In the genomic region with DNA sequence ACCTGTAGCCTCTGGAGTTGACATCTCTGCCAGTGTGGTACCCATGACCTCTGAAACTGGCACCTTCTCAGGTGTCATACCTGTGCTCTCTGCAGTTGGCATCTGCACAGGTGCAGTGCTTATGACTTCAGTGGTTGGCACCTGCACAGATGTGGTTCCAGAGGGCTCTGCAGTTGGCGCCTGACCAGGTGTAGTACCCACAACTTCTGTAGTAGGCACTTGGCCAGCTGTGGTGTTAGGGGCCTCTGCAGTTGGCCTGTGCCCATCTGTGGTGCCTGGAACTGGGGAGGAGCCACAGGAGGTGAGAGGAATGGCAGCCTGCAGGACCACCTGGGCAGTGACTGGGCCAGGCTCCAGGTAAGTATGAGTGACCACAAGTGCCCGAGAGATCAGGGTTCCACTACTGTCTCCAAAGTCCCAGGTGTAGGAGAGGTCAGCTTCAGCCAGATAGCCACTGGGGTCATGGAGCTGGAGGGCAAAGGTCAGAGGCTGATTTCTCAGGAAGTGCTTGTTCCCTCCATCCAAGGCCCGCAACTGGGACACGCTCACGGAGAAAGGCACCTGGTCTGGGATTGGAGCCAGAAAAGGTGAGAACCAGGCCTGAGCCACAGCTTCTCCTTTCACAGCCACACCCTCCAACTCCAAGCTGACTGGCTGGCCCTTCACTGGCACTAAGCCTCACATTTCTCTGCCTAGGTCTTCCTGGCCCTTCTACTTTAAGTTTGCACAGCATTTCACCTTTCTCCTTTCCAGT, we compare ENCODE assay signal across 20 cellular contexts. TPM values are rescaled to one million over a fixed set of nuclear protein-coding genes. Genes with fewer than 3 reads are reported as not detected.
DNase-seq lines count a peak whose midpoint lies in the region; ATAC-seq and TF ChIP-seq lines count a peak whose summit lies in the region.
"Had no signal": no experiment of that assay in that cellular context is flagged by ENCODE, and none has a peak within 500 bp of the region (broad histone marks: within the 10 kb centered on the region; RNA-seq: fewer than 3 reads in every experiment).

No MANE protein-coding gene starts in this region.

- peaks cover 5% of the 10 kb centered on the region for H3K36me3 ChIP-seq in H7 (replicated peaks; ENCODE audit: control insufficient read depth, insufficient read depth, low read length)
- H3K36me3 ChIP-seq in lung (ENCODE audit: control insufficient read depth in 2 of 2, insufficient read depth in 2 of 2, low read length in 2 of 2) = peaks cover 0 to 11% of the 10 kb centered on the region in 2 donors
- H3K36me3 ChIP-seq in smooth muscle cell (ENCODE audit: low read depth) = no peaks in the 10 kb centered on the region
- H3K36me3 ChIP-seq: BE2C, cardiac muscle cell, uterus had no signal

- H4K20me1 ChIP-seq in smooth muscle cell (ENCODE audit: low read depth) = no peaks in the 10 kb centered on the region

- peaks cover 3% of the 10 kb centered on the region for H3F3A ChIP-seq in smooth muscle cell (ENCODE audit: low read depth)

- no peaks in the 10 kb centered on the region for H3K27me3 ChIP-seq in H7 (ENCODE audit: control insufficient read depth, insufficient read depth, low read length)
- no peaks in the 10 kb centered on the region for H3K27me3 ChIP-seq in lung (ENCODE audit: control insufficient read depth, insufficient read depth)
- no peaks in the 10 kb centered on the region for H3K27me3 ChIP-seq in smooth muscle cell (ENCODE audit: low read depth)
- H3K27me3 ChIP-seq: BE2C, cardiac muscle cell, gastroesophageal sphincter, uterus had no signal

- peak overlapping the region; percentile 56 for H3K27ac ChIP-seq in C4-2B
- no peak overlapping the region for H3K27ac ChIP-seq in lung (ENCODE audit: low read depth in 1 of 2, low read length in 1 of 2)
- no peak overlapping the region for H3K27ac ChIP-seq in smooth muscle cell (ENCODE audit: low read depth)
- H3K27ac ChIP-seq: cardiac muscle cell, gastroesophageal sphincter, prostate gland, uterus had no signal

- WGBS in lung, 2 donors = 67 to 90% methylated on average over 5 of the region's 5 CpGs
- 98% methylated on average over 5 of the region's 5 CpGs for WGBS in smooth muscle cell (ENCODE audit: low lambda C conversion rate)

- H3K4me2 ChIP-seq in smooth muscle cell = no peak overlapping the region

- DNase-seq in H7 (peak; percentile 6), lung (ENCODE audit: low spot score) (no peak), smooth muscle cell (lab: John Stamatoyannopoulos, UW; ENCODE audit: unreplicated experiment) (no peak), NCI-H1048 (lab: John Stamatoyannopoulos, UW) (no peak)
- DNase-seq in activated CD8-positive, alpha-beta T cell treated with anti-CD3 and anti-CD28 coated beads for 36 hours = no peak
- DNase-seq in stimulated activated CD4-positive, alpha-beta T cell treated with anti-CD3 and anti-CD28 coated beads, Interleukin-4, amount 100 ng/mL, for 24 hours = no peak
- DNase-seq: activated CD4-positive, alpha-beta T cell treated with anti-CD3 and anti-CD28 coated beads for 4 hours; BE2C; islet precursor cell; NCI-H1105 treated with DMSO at 0.1 percent for 48 hours; NCI-H524 treated with DMSO at 0.1 percent for 48 hours; stimulated activated CD4-positive, alpha-beta T cell treated with anti-CD3 and anti-CD28 coated beads, Interleukin-15, amount 100 ng/mL, for 24 hours had no signal

- intact Hi-C loops in activated CD8-positive, alpha-beta T cell treated with anti-CD3 and anti-CD28 coated beads for 36 hours (cut with micrococcal nuclease) = no loop called here

- POLR2A ChIA-PET in activated CD8-positive, alpha-beta T cell treated with anti-CD3 and anti-CD28 coated beads for 36 hours (lab: Charles Lee) = interaction anchor here (0.6 to 5.9 kb wide), 7 partner anchors 10 to 227 kb away, joined by 3 to 46 read pairs (median 4); partner anchors contain the start of genes CDK2, PMEL and RAB5B

- peaks cover 15% of the 10 kb centered on the region for H3K4me1 Mint-ChIP-seq in activated CD8-positive, alpha-beta T cell treated with anti-CD3 and anti-CD28 coated beads for 36 hours (ENCODE audit: low read depth)

- H3K4me3 ChIP-seq in H7 (ENCODE audit: insufficient read depth, low read depth, low read length) (no peak overlapping the region), lung (no peak overlapping the region), smooth muscle cell (no peak overlapping the region)
- H3K4me3 ChIP-seq: cardiac muscle cell, gastroesophageal sphincter, GM12878, prostate gland, uterus had no signal

- CTCF ChIA-PET in activated CD8-positive, alpha-beta T cell treated with anti-CD3 and anti-CD28 coated beads for 36 hours (lab: Charles Lee) = interaction anchor here (0.7 to 1.8 kb wide), 7 partner anchors 9 to 219 kb away, joined by 3 to 6 read pairs (median 3); partner anchors contain the start of gene PMEL

- H3K4me1 ChIP-seq in lung (ENCODE audit: control insufficient read depth in 2 of 2, insufficient read depth in 2 of 2, low read length in 2 of 2) = peaks cover 0 to 3% of the 10 kb centered on the region in 2 donors
- H3K4me1 ChIP-seq in smooth muscle cell (ENCODE audit: low read depth) = no peaks in the 10 kb centered on the region
- H3K4me1 ChIP-seq: BE2C, gastroesophageal sphincter, prostate gland, uterus had no signal

- no peaks in the 10 kb centered on the region for H3K27me3 Mint-ChIP-seq in activated CD8-positive, alpha-beta T cell treated with anti-CD3 and anti-CD28 coated beads for 36 hours

- peaks cover 18% of the 10 kb centered on the region for H3K36me3 Mint-ChIP-seq in activated CD8-positive, alpha-beta T cell treated with anti-CD3 and anti-CD28 coated beads for 36 hours (ENCODE audit: low read depth)

- H3K79me2 ChIP-seq in smooth muscle cell (ENCODE audit: low read depth) = no peaks in the 10 kb centered on the region

- TF ChIP-seq CTCF in C4-2B (conservative IDR thresholded peaks at IDR 0.05) (no peak), lung (IDR thresholded peaks at IDR 0.05; ENCODE audit: control extremely low read depth, extremely low read depth) (no peak), smooth muscle cell (IDR thresholded peaks at IDR 0.05; ENCODE audit: borderline replicate concordance, insufficient read depth, poor library complexity, severe bottlenecking) (no peak)
- TF ChIP-seq CTCF in activated CD8-positive, alpha-beta T cell treated with anti-CD3 and anti-CD28 coated beads for 36 hours (IDR thresholded peaks at IDR 0.05) = no peak

- peaks cover 0 to 2% of the 10 kb centered on the region in 2 donors for H3K9me3 ChIP-seq in lung (ENCODE audit: control insufficient read depth in 2 of 2, insufficient read depth in 1 of 2, low read length in 1 of 2)
- H3K9me3 ChIP-seq in smooth muscle cell (replicated peaks; ENCODE audit: low read depth) = no peaks in the 10 kb centered on the region
- H3K9me3 ChIP-seq: BE2C, gastroesophageal sphincter, prostate gland, uterus had no signal

- H2AFZ ChIP-seq in smooth muscle cell (ENCODE audit: low read depth) = no peak overlapping the region

- no peak overlapping the region for H3K4me3 Mint-ChIP-seq in activated CD8-positive, alpha-beta T cell treated with anti-CD3 and anti-CD28 coated beads for 36 hours
- H3K4me3 Mint-ChIP-seq: T-helper 2 cell treated with Interferon-gamma antibody and Interleukin-4, amounts not matched to agents 5 μg/mL and 100 μg/mL, for 36 hours had no signal

- H3K27ac Mint-ChIP-seq in activated CD8-positive, alpha-beta T cell treated with anti-CD3 and anti-CD28 coated beads for 36 hours = peak overlapping the region; percentile 37
- H3K27ac Mint-ChIP-seq: T-helper 2 cell treated with Interferon-gamma antibody and Interleukin-4, amounts not matched to agents 5 μg/mL and 100 μg/mL, for 36 hours had no signal

- H3K9ac ChIP-seq in smooth muscle cell (ENCODE audit: low read depth) = no peak overlapping the region

- ATAC-seq in activated CD8-positive, alpha-beta T cell treated with anti-CD3 and anti-CD28 coated beads for 36 hours = no peak
- ATAC-seq in lung (ENCODE audit: insufficient read depth, low FRiP score) (peak; percentile 33), HG02798 (IDR thresholded peaks at IDR 0.05; ENCODE audit: poor library complexity, unreplicated experiment) (no peak)
- ATAC-seq: gastroesophageal sphincter, GM12878 had no signal

- H3K9me3 Mint-ChIP-seq in activated CD8-positive, alpha-beta T cell treated with anti-CD3 and anti-CD28 coated beads for 36 hours = no peaks in the 10 kb centered on the region
- H3K9me3 Mint-ChIP-seq: T-helper 2 cell treated with Interferon-gamma antibody and Interleukin-4, amounts not matched to agents 5 μg/mL and 100 μg/mL, for 36 hours had no signal

RNA-seq across cellular contexts. Expression of gene PMEL, which starts 8.6 kb away (rescaled TPM):
- 28.4 and 38.1 TPM in 2 replicates for total RNA-seq in H7 (2014; rRNA removed; shearing (Covaris generic))
- total RNA-seq in activated CD8-positive, alpha-beta T cell treated with anti-CD3 and anti-CD28 coated beads for 36 hours = 1 to 10 TPM in 1 of 2 experiments, under 1 TPM in 1; 0.65 to 1.2 TPM
- 1 to 10 TPM in 1 of 2 donors, under 1 TPM in 1; 0.43 to 1.7 TPM for total RNA-seq in lung
- 1 to 10 TPM; 1.0 to 1.1 TPM for polyA plus RNA-seq in lung
- total RNA-seq in smooth muscle cell = 1.8 and 4.7 TPM in 2 replicates
- polyA plus RNA-seq in smooth muscle cell = 1.4 and 1.9 TPM in 2 replicates

RNA-seq across cellular contexts. Expression of gene CDK2, which starts 9.3 kb away (rescaled TPM):
- total RNA-seq in H7 (2014; rRNA removed; shearing (Covaris generic)) = 63.3 and 68.0 TPM in 2 replicates
- total RNA-seq in activated CD8-positive, alpha-beta T cell treated with anti-CD3 and anti-CD28 coated beads for 36 hours = 10 to 100 TPM; 86.7 to 90.1 TPM
- total RNA-seq in lung = 10 to 100 TPM; 27.4 to 28.0 TPM
- 10 to 100 TPM; 13.0 to 25.5 TPM for polyA plus RNA-seq in lung
- total RNA-seq in smooth muscle cell = 36.5 and 37.5 TPM in 2 replicates
- 25.8 and 33.3 TPM in 2 replicates for polyA plus RNA-seq in smooth muscle cell

RNA-seq across cellular contexts. Expression of gene RAB5B, which starts 16.6 kb away (rescaled TPM):
- total RNA-seq in H7 (2014; rRNA removed; shearing (Covaris generic)) = 52.1 and 52.4 TPM in 2 replicates
- 10 to 100 TPM; 26.0 to 32.4 TPM for total RNA-seq in activated CD8-positive, alpha-beta T cell treated with anti-CD3 and anti-CD28 coated beads for 36 hours
- 100 to 1,000 TPM; 113 to 118 TPM for total RNA-seq in lung
- polyA plus RNA-seq in lung = 10 to 100 TPM; 64.5 to 70.0 TPM
- 77.2 and 90.4 TPM in 2 replicates for total RNA-seq in smooth muscle cell
- 81.9 and 93.4 TPM in 2 replicates for polyA plus RNA-seq in smooth muscle cell

RNA-seq across cellular contexts. Expression of gene DGKA, which starts 26.3 kb away (rescaled TPM):
- total RNA-seq in H7 (2014; rRNA removed; shearing (Covaris generic)) = 7.9 and 10.9 TPM in 2 replicates
- total RNA-seq in activated CD8-positive, alpha-beta T cell treated with anti-CD3 and anti-CD28 coated beads for 36 hours = 100 to 1,000 TPM; 350 to 353 TPM
- 10 to 100 TPM; 33.7 to 41.1 TPM for total RNA-seq in lung
- polyA plus RNA-seq in lung = 10 to 100 TPM; 19.3 to 28.0 TPM
- 86.0 and 87.1 TPM in 2 replicates for total RNA-seq in smooth muscle cell
- 66.3 and 125 TPM in 2 replicates for polyA plus RNA-seq in smooth muscle cell

RNA-seq across cellular contexts. Expression of gene PYM1, which starts 29.6 kb away (rescaled TPM):
- 94.2 and 97.8 TPM in 2 replicates for total RNA-seq in H7 (2014; rRNA removed; shearing (Covaris generic))
- 10 to 100 TPM; 22.1 to 22.9 TPM for total RNA-seq in activated CD8-positive, alpha-beta T cell treated with anti-CD3 and anti-CD28 coated beads for 36 hours
- 10 to 100 TPM; 32.0 to 32.3 TPM for total RNA-seq in lung
- polyA plus RNA-seq in lung = 10 to 100 TPM; 37.7 to 44.9 TPM
- total RNA-seq in smooth muscle cell = 28.6 and 36.0 TPM in 2 replicates
- 48.2 and 51.2 TPM in 2 replicates for polyA plus RNA-seq in smooth muscle cell
